Comparison of ENCODE assay signal across 18 cellular contexts in the genomic region with DNA sequence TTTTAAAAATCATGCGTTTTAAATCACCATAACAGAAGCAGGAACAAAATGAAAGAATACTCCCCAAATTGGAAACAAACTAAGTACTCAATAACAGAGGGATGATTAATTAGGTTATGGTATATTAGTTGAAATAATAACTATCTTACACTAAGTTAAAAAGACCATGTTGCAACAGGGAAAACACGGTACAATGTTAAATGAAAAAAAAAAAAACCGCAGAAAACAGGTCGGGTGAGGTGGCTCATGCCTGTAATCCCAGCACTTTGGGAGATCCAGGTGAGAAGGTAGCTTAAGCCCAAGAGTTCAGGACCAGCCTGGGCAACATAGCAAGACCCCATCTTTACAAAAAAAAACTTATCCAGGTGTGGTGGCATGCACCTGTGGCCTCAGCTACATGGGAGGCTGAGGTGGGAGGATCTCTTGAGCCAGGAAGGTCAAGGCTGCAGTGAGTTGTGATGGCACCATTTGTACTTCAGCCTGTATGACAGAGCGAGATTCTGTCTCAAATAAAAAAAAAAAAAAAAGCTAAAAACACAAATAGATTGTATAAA. TPM values are rescaled to one million over a fixed set of nuclear protein-coding genes. Genes with fewer than 3 reads are reported as not detected.
DNase-seq lines count a peak whose midpoint lies in the region; ATAC-seq, FAIRE-seq and TF ChIP-seq lines count a peak whose summit lies in the region.
"Had no signal": no experiment of that assay in that cellular context is flagged by ENCODE, and none has a peak within 500 bp of the region (broad histone marks: within the 10 kb centered on the region; RNA-seq: fewer than 3 reads in every experiment).

No MANE protein-coding gene starts in this region.

- H4K20me1 ChIP-seq in hepatocyte (ENCODE audit: insufficient read depth, poor library complexity, severe bottlenecking), result no peaks in the 10 kb centered on the region

- WGBS in hepatocyte (ENCODE audit: low lambda C conversion rate, missing lambda C conversion rate), result 66% methylated on average over 5 of the region's 5 CpGs

- H2AFZ ChIP-seq in hepatocyte, result peak overlapping the region; percentile 38

- CTCF ChIA-PET in Calu3 (lab: Charles Lee), result interaction anchor here (0.6 to 1.2 kb wide), 3 partner anchors 23 to 316 kb away, joined by 3 to 5 read pairs (median 4); no protein-coding TSS in a partner anchor

- H3K9me3 Mint-ChIP-seq in Calu3 (ENCODE audit: low read depth, unreplicated experiment) (no peaks in the 10 kb centered on the region), osteocyte (ENCODE audit: unreplicated experiment) (no peaks in the 10 kb centered on the region)
- H3K9me3 Mint-ChIP-seq: activated T-helper 2 cell treated with anti-CD3 and anti-CD28 coated beads, Interferon-gamma antibody, Interleukin-2, Interleukin-4, amounts not matched to agents 10 μg/mL and 5 μg/mL and 100 μg/mL, durations not matched to agents 14 hours and 24 hours and 36 hours; HFFc6; stimulated activated naive CD8-positive, alpha-beta T cell treated with anti-CD3 and anti-CD28 coated beads, Interleukin-15, Interleukin-2, amounts not matched to agents 100 ng/mL and 50 ng/mL, for 24 hours had no signal

- peak overlapping the region; percentile 56 for H3K4me3 ChIP-seq in SJCRH30
- H3K4me3 ChIP-seq in hepatocyte, result no peak overlapping the region

- H3K36me3 Mint-ChIP-seq in Calu3 (ENCODE audit: insufficient read depth, unreplicated experiment) (peaks cover 39% of the 10 kb centered on the region), osteocyte (ENCODE audit: unreplicated experiment) (no peaks in the 10 kb centered on the region)

- H3K9me3 ChIP-seq in SJCRH30 (replicated peaks), result no peaks in the 10 kb centered on the region
- H3K9me3 ChIP-seq in hepatocyte (ENCODE audit: low read depth), result no peaks in the 10 kb centered on the region
- H3K9me3 ChIP-seq: heart right ventricle, right atrium auricular region had no signal

- no peaks in the 10 kb centered on the region for H3K36me3 ChIP-seq in SJCRH30
- no peaks in the 10 kb centered on the region for H3K36me3 ChIP-seq in hepatocyte (replicated peaks; ENCODE audit: insufficient read depth, low read depth)
- H3K36me3 ChIP-seq: heart right ventricle, right atrium auricular region had no signal

- H3K27ac Mint-ChIP-seq in Calu3 (ENCODE audit: unreplicated experiment) (peak overlapping the region; percentile 30), osteocyte (ENCODE audit: unreplicated experiment) (no peak overlapping the region)
- H3K27ac Mint-ChIP-seq: activated CD8-positive, alpha-beta memory T cell treated with anti-CD3 and anti-CD28 coated beads, Interleukin-2, amount 10 ng/mL, durations not matched to agents 7 days and 5 days; activated T-helper 2 cell treated with anti-CD3 and anti-CD28 coated beads, Interferon-gamma antibody, Interleukin-2, Interleukin-4, amounts not matched to agents 10 μg/mL and 5 μg/mL and 100 μg/mL, durations not matched to agents 14 hours and 24 hours and 36 hours; HFFc6; stimulated activated naive CD8-positive, alpha-beta T cell treated with anti-CD3 and anti-CD28 coated beads, Interleukin-15, Interleukin-2, amounts not matched to agents 100 ng/mL and 50 ng/mL, for 24 hours had no signal

- no peak for ATAC-seq in GM19395 (IDR thresholded peaks at IDR 0.05; ENCODE audit: unreplicated experiment)
- ATAC-seq: activated CD8-positive, alpha-beta memory T cell treated with anti-CD3 and anti-CD28 coated beads, Interleukin-2, amount 10 ng/mL, durations not matched to agents 7 days and 5 days had no signal

- FAIRE-seq in GM19239 (lab: Jason Lieb, UNC), result no peak
- FAIRE-seq: urothelium cell line had no signal

- peak overlapping the region; percentile 81 for H3K4me2 ChIP-seq in hepatocyte

- H3K4me3 Mint-ChIP-seq in Calu3 (ENCODE audit: low read depth, unreplicated experiment), result peak overlapping the region; percentile 73
- H3K4me3 Mint-ChIP-seq in osteocyte (ENCODE audit: unreplicated experiment), result peak overlapping the region; percentile 31
- H3K4me3 Mint-ChIP-seq: activated CD8-positive, alpha-beta memory T cell treated with anti-CD3 and anti-CD28 coated beads, Interleukin-2, amount 10 ng/mL, durations not matched to agents 7 days and 5 days; CD8-positive, alpha-beta memory T cell; HFFc6; stimulated activated naive CD8-positive, alpha-beta T cell treated with anti-CD3 and anti-CD28 coated beads, Interleukin-15, Interleukin-2, amounts not matched to agents 100 ng/mL and 50 ng/mL, for 24 hours had no signal

- H3K27ac ChIP-seq in SJCRH30 (no peak overlapping the region), hepatocyte (peak overlapping the region; percentile 33)
- H3K27ac ChIP-seq: heart right ventricle, right atrium auricular region had no signal

- BruUV-seq in Calu3 (replicated peaks; lab: Mats Ljungman, UMichigan), result no TSS peak

- TF ChIP-seq CTCF in Calu3 (IDR thresholded peaks at IDR 0.05; ENCODE audit: unreplicated experiment), result no peak
- no peak for TF ChIP-seq CTCF in hepatocyte (IDR thresholded peaks at IDR 0.05; ENCODE audit: poor library complexity)
- no peak for TF ChIP-seq CTCF in osteocyte (IDR thresholded peaks at IDR 0.05)

- H3K27me3 ChIP-seq in SJCRH30 (peaks cover 4% of the 10 kb centered on the region; the same call in 1 of the 2 replicates), hepatocyte (peaks cover 56% of the 10 kb centered on the region)
- H3K27me3 ChIP-seq: right atrium auricular region had no signal

- H3K4me1 Mint-ChIP-seq in Calu3 (ENCODE audit: low read depth, unreplicated experiment) (peaks cover 7% of the 10 kb centered on the region), osteocyte (ENCODE audit: unreplicated experiment) (peaks cover 23% of the 10 kb centered on the region)

- peaks cover 4% of the 10 kb centered on the region for H3K79me2 ChIP-seq in hepatocyte

- no peak for DNase-seq in Calu3
- no peak for DNase-seq in SJCRH30
- no peak for DNase-seq in hepatocyte (ENCODE audit: low spot score)
- DNase-seq in osteocyte (ENCODE audit: extremely low spot score, unreplicated experiment), result no peak
- no peak for DNase-seq in A172 (ENCODE audit: low spot score)
- no peak for DNase-seq in GM19239 (ENCODE audit: insufficient read length, low spot score)
- DNase-seq in NCI-H748 (lab: John Stamatoyannopoulos, UW; ENCODE audit: unreplicated experiment), result no peak
- DNase-seq: activated CD8-positive, alpha-beta memory T cell treated with anti-CD3 and anti-CD28 coated beads, Interleukin-2, amount 10 ng/mL, durations not matched to agents 7 days and 5 days; CD8-positive, alpha-beta memory T cell; effector CD8-positive, alpha-beta T cell; HFFc6; T-helper 9 cell had no signal

- peaks cover 11% of the 10 kb centered on the region for H3K4me1 ChIP-seq in SJCRH30
- peaks cover 22% of the 10 kb centered on the region for H3K4me1 ChIP-seq in hepatocyte (ENCODE audit: insufficient read depth)

- H3K27me3 Mint-ChIP-seq in Calu3 (ENCODE audit: unreplicated experiment) (no peaks in the 10 kb centered on the region), osteocyte (ENCODE audit: unreplicated experiment) (peaks cover 20% of the 10 kb centered on the region)

- intact Hi-C loops in Calu3 (cut with micrococcal nuclease; ENCODE audit: unreplicated experiment), result no loop called here

- H3K9me2 ChIP-seq in hepatocyte (replicated peaks; ENCODE audit: insufficient read depth), result no peaks in the 10 kb centered on the region

RNA-seq across cellular contexts. Expression of a gene that starts 2.4 kb away (rescaled TPM):
- total RNA-seq in Calu3 (2022), result 25.0 and 28.3 TPM in 2 replicates
- 6.3 and 8.1 TPM in 2 replicates for total RNA-seq in SJCRH30 (2014; rRNA removed; shearing (Covaris generic))
- total RNA-seq in hepatocyte, result 11.8 and 12.1 TPM in 2 replicates
- polyA plus RNA-seq in hepatocyte, result 4.4 and 7.7 TPM in 2 replicates
- total RNA-seq in osteocyte, result 4.6 and 4.7 TPM in 2 replicates
- 7.8 and 10.3 TPM in 2 replicates for total RNA-seq in A172 (2014; rRNA removed; shearing (Covaris generic))
- total RNA-seq: HFFc6 had no signal
- polyA plus RNA-seq: CD8-positive, alpha-beta memory T cell had no signal
